31 cellular contexts compared by ENCODE assay signal in the genomic region with DNA sequence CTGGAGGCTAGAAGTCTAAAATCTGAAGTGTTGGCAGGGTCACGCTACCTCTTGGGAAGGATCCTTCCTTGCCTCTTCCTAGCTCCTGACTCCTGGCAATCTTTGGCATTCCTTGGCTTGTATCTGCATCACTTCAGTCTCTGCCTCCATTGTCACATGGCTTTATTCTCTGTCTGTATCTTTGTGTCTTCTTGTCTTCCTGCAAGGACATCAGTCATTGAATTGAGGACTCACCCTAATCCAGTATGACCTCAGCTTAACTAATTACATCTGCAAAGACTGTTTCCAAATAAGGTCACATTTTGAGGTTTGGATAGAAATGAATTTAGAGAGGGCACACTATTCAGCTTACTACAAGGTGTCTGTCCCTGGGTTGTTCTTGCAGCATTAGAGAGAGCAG. TPM values are rescaled to one million over a fixed set of nuclear protein-coding genes. Genes with fewer than 3 reads are reported as not detected.
DNase-seq lines count a peak whose midpoint lies in the region; ATAC-seq, FAIRE-seq and TF ChIP-seq lines count a peak whose summit lies in the region.
"Had no signal": no experiment of that assay in that cellular context is flagged by ENCODE, and none has a peak within 500 bp of the region (broad histone marks: within the 10 kb centered on the region; RNA-seq: fewer than 3 reads in every experiment).

No MANE protein-coding gene starts in this region.

- H3K4me1 Mint-ChIP-seq in activated B cell treated with CpG ODN at 0.5 μM for 24 hours = peaks cover 49% of the 10 kb centered on the region
- H3K4me1 Mint-ChIP-seq in type B pancreatic cell (ENCODE audit: unreplicated experiment) = peaks cover 17% of the 10 kb centered on the region

- CTCF ChIA-PET in mammary epithelial cell (lab: Charles Lee; ENCODE audit: low non-redundant PET) = no interaction called here
- CTCF ChIA-PET in activated B cell treated with CpG ODN at 0.5 μM for 24 hours (lab: Charles Lee) = no interaction called here

- H3K27me3 ChIP-seq in mammary epithelial cell (ENCODE audit: insufficient read depth, low read length) (no peaks in the 10 kb centered on the region), breast epithelium (no peaks in the 10 kb centered on the region), keratinocyte (ENCODE audit: control insufficient read depth, extremely low read depth, insufficient read depth, low read length) (no peaks in the 10 kb centered on the region), GM23248 (replicated peaks; ENCODE audit: insufficient read depth) (no peaks in the 10 kb centered on the region)
- H3K27me3 ChIP-seq: foreskin keratinocyte, Peyer's patch, SJSA1, tibial artery had no signal

- no peaks in the 10 kb centered on the region for H4K20me1 ChIP-seq in mammary epithelial cell (ENCODE audit: insufficient read depth, low read length)
- H4K20me1 ChIP-seq in keratinocyte (ENCODE audit: control insufficient read depth, extremely low read depth, insufficient read depth, low read length) = no peaks in the 10 kb centered on the region
- H4K20me1 ChIP-seq in GM23248 (ENCODE audit: insufficient read depth) = no peaks in the 10 kb centered on the region

- TF ChIP-seq CTCF in mammary epithelial cell (conservative IDR thresholded peaks at IDR 0.05 in 1 of 2, IDR thresholded peaks at IDR 0.05 in 1 of 2; ENCODE audit: extremely low read depth in 1 of 2, insufficient read depth in 1 of 2, low read depth in 1 of 2, low read length in 2 of 2) = no peak
- no peak for TF ChIP-seq CTCF in breast epithelium (IDR thresholded peaks at IDR 0.05)
- TF ChIP-seq CTCF in activated B cell treated with CpG ODN at 0.5 μM for 24 hours (IDR thresholded peaks at IDR 0.05) = no peak
- TF ChIP-seq CTCF in keratinocyte (optimal IDR thresholded peaks at IDR 0.05 in 1 of 3, IDR thresholded peaks at IDR 0.05 in 1 of 3, conservative IDR thresholded peaks at IDR 0.05 in 1 of 3; ENCODE audit: extremely low read depth in 1 of 3, insufficient read depth in 2 of 3, low read length in 3 of 3) = no peak
- no peak for TF ChIP-seq CTCF in type B pancreatic cell (conservative IDR thresholded peaks at IDR 0.05)

- H3K4me3 Mint-ChIP-seq in activated B cell treated with CpG ODN at 0.5 μM for 24 hours (no peak overlapping the region), type B pancreatic cell (peak overlapping the region; percentile 53)
- H3K4me3 Mint-ChIP-seq: activated CD4-positive, alpha-beta memory T cell treated with anti-CD3 and anti-CD28 coated beads for 36 hours; activated T-helper 17 cell treated with anti-CD3 and anti-CD28 coated beads, Interleukin-2, amount 50 U/mL, for 72 hours; CD4-positive, alpha-beta T cell; effector memory CD8-positive, alpha-beta T cell; IgD-negative memory B cell; naive thymus-derived CD4-positive, alpha-beta T cell; T-cell had no signal

- H3K9me3 Mint-ChIP-seq in activated B cell treated with CpG ODN at 0.5 μM for 24 hours (no peaks in the 10 kb centered on the region), type B pancreatic cell (peaks cover 3% of the 10 kb centered on the region)
- H3K9me3 Mint-ChIP-seq: activated CD4-positive, alpha-beta memory T cell treated with anti-CD3 and anti-CD28 coated beads for 36 hours; activated T-helper 17 cell treated with anti-CD3 and anti-CD28 coated beads, Interleukin-2, amount 50 U/mL, for 72 hours; CD4-positive, alpha-beta T cell; effector memory CD8-positive, alpha-beta T cell; IgD-negative memory B cell; T-cell had no signal

- TF ChIP-seq POLR2A in breast epithelium (IDR thresholded peaks at IDR 0.05) = no peak

- POLR2A ChIA-PET in activated B cell treated with CpG ODN at 0.5 μM for 24 hours (lab: Charles Lee) = no interaction called here

- H3K36me3 ChIP-seq in mammary epithelial cell (ENCODE audit: insufficient read depth, low read length) = peaks cover 13% of the 10 kb centered on the region
- H3K36me3 ChIP-seq in breast epithelium = peaks cover 4% of the 10 kb centered on the region
- peaks cover 3 to 4% of the 10 kb centered on the region in 2 experiments for H3K36me3 ChIP-seq in keratinocyte (ENCODE audit: control insufficient read depth in 2 of 2, extremely low read depth in 1 of 2, insufficient read depth in 2 of 2, low read length in 2 of 2)
- peaks cover 64% of the 10 kb centered on the region for H3K36me3 ChIP-seq in GM23248 (ENCODE audit: low read depth)

- H3F3A ChIP-seq in GM23248 (ENCODE audit: insufficient read depth) = peaks cover 24% of the 10 kb centered on the region

- intact Hi-C loops in mammary epithelial cell (cut with micrococcal nuclease) (loop anchor here (2.0 kb wide), 1 partner anchor 31 kb away; the partner anchor contains the start of gene UTS2B), breast epithelium (cut with DNase I; ENCODE audit: low total_unique reads) (no loop called here), activated B cell treated with CpG ODN at 0.5 μM for 24 hours (cut with micrococcal nuclease) (no loop called here)

- H3K27ac Mint-ChIP-seq in activated B cell treated with CpG ODN at 0.5 μM for 24 hours (peak overlapping the region; percentile 32), type B pancreatic cell (peak overlapping the region; percentile 95)
- H3K27ac Mint-ChIP-seq: activated CD4-positive, alpha-beta memory T cell treated with anti-CD3 and anti-CD28 coated beads for 36 hours; activated T-helper 17 cell treated with anti-CD3 and anti-CD28 coated beads, Interleukin-2, amount 50 U/mL, for 72 hours; CD4-positive, alpha-beta T cell; effector memory CD8-positive, alpha-beta T cell; naive thymus-derived CD4-positive, alpha-beta T cell; T-cell had no signal

- H2AFZ ChIP-seq in mammary epithelial cell (ENCODE audit: low read depth, low read length) (no peak overlapping the region), keratinocyte (ENCODE audit: control insufficient read depth, low read length) (no peak overlapping the region), GM23248 (no peak overlapping the region)

- no peak for ATAC-seq in activated B cell treated with CpG ODN at 0.5 μM for 24 hours (ENCODE audit: low read depth)
- no peak for ATAC-seq in GM18909 (IDR thresholded peaks at IDR 0.05; ENCODE audit: poor library complexity, unreplicated experiment)
- ATAC-seq: activated T-helper 17 cell treated with anti-CD3 and anti-CD28 coated beads, Interleukin-2, amount 50 U/mL, for 72 hours; effector memory CD8-positive, alpha-beta T cell; esophagus mucosa; foreskin keratinocyte; HCT116; naive thymus-derived CD4-positive, alpha-beta T cell; T-cell had no signal

- H3K36me3 Mint-ChIP-seq in activated B cell treated with CpG ODN at 0.5 μM for 24 hours (ENCODE audit: low read depth) = peaks cover 88% of the 10 kb centered on the region
- peaks cover 48% of the 10 kb centered on the region for H3K36me3 Mint-ChIP-seq in type B pancreatic cell

- H3K9ac ChIP-seq in mammary epithelial cell (ENCODE audit: insufficient read depth, low read length) = no peak overlapping the region
- H3K9ac ChIP-seq in keratinocyte (ENCODE audit: control insufficient read depth, extremely low read depth, insufficient read depth, low read length) = no peak overlapping the region
- no peak overlapping the region for H3K9ac ChIP-seq in GM23248

- WGBS in mammary epithelial cell (ENCODE audit: low coverage, missing lambda C conversion rate) = 100% methylated on average over 1 of the region's 1 CpG
- WGBS in GM23248 (ENCODE audit: low coverage in 1 of 2, low lambda C conversion rate in 2 of 2, missing lambda C conversion rate in 2 of 2), 2 experiments = 95 to 100% methylated on average over 1 of the region's 1 CpG

- dilution Hi-C loops in mammary epithelial cell (cut with HindIII; ENCODE audit: low sequenced_read_pairs) (no loop called here), keratinocyte (cut with MboI; ENCODE audit: extremely low pct_ligation_motif_present, low sequenced_read_pairs) (no loop called here)

- H3K27me3 Mint-ChIP-seq in activated B cell treated with CpG ODN at 0.5 μM for 24 hours = no peaks in the 10 kb centered on the region
- no peaks in the 10 kb centered on the region for H3K27me3 Mint-ChIP-seq in type B pancreatic cell
- H3K27me3 Mint-ChIP-seq: activated CD4-positive, alpha-beta memory T cell treated with anti-CD3 and anti-CD28 coated beads for 36 hours; activated T-helper 17 cell treated with anti-CD3 and anti-CD28 coated beads, Interleukin-2, amount 50 U/mL, for 72 hours; CD4-positive, alpha-beta T cell; effector memory CD8-positive, alpha-beta T cell; IgD-negative memory B cell; naive thymus-derived CD4-positive, alpha-beta T cell; T-cell had no signal

- H3K79me2 ChIP-seq in mammary epithelial cell (ENCODE audit: insufficient read depth, low read length) (peaks cover 57% of the 10 kb centered on the region), keratinocyte (ENCODE audit: control insufficient read depth, insufficient read depth, low read length) (peaks cover 9% of the 10 kb centered on the region), GM23248 (ENCODE audit: insufficient read depth) (peaks cover 78% of the 10 kb centered on the region)

- DNase-seq in mammary epithelial cell (no peak), breast epithelium (ENCODE audit: low spot score in 2 of 2) (no peak), activated B cell treated with CpG ODN at 0.5 μM for 24 hours (no peak), keratinocyte (ENCODE audit: low read depth, low spot score) (no peak), type B pancreatic cell (ENCODE audit: extremely low spot score, unreplicated experiment) (no peak), HTR-8/SVneo (ENCODE audit: insufficient read length, low spot score) (no peak), GM23248 (no peak)
- DNase-seq: activated CD4-positive, alpha-beta memory T cell treated with anti-CD3 and anti-CD28 coated beads for 36 hours; activated CD4-positive, CD25-positive, alpha-beta regulatory T cell treated with anti-CD3 and anti-CD28 coated beads, Interleukin-2, amount 50 U/mL, for 72 hours; activated naive CD4-positive, alpha-beta T cell treated with anti-CD3 and anti-CD28 coated beads, Interleukin-2, amount 50 U/mL, for 16 hours; CD4-positive, alpha-beta T cell; DMS153; effector memory CD8-positive, alpha-beta T cell; foreskin keratinocyte; naive thymus-derived CD4-positive, alpha-beta T cell; NCI-H1092 treated with DMSO at 0.1 percent for 48 hours; NCI-H187 treated with DMSO at 0.1 percent for 48 hours; Peyer's patch; stimulated activated CD8-positive, alpha-beta memory T cell treated with anti-CD3 and anti-CD28 coated beads, Interleukin-4, amount 100 ng/mL, for 48 hours; T-cell; tibial artery had no signal

- in situ Hi-C loops in mammary epithelial cell (cut with MboI; ENCODE audit: low sequenced_read_pairs in 2 of 2) (no loop called here), GM23248 (cut with MboI) (no loop called here)

- H3K9me2 ChIP-seq in GM23248 (ENCODE audit: insufficient read depth) = no peaks in the 10 kb centered on the region

- no peak for FAIRE-seq in keratinocyte (lab: Jason Lieb, UNC)
- no peak for FAIRE-seq in HTR-8/SVneo (lab: Jason Lieb, UNC)

- H3K9me3 ChIP-seq in mammary epithelial cell (replicated peaks; ENCODE audit: insufficient read depth, low read length) = no peaks in the 10 kb centered on the region
- no peaks in the 10 kb centered on the region for H3K9me3 ChIP-seq in breast epithelium
- H3K9me3 ChIP-seq in keratinocyte (ENCODE audit: control insufficient read depth, low read depth, low read length) = no peaks in the 10 kb centered on the region
- H3K9me3 ChIP-seq in GM23248 (ENCODE audit: low read depth) = no peaks in the 10 kb centered on the region
- H3K9me3 ChIP-seq: Peyer's patch, SJSA1, tibial artery had no signal

- BruUV-seq in mammary epithelial cell (replicated peaks; lab: Mats Ljungman, UMichigan) = no TSS peak

- peak overlapping the region; percentile 62 for H3K4me2 ChIP-seq in mammary epithelial cell (ENCODE audit: insufficient read depth, low read depth, low read length)
- no peak overlapping the region for H3K4me2 ChIP-seq in keratinocyte (ENCODE audit: control insufficient read depth, extremely low read depth, insufficient read depth, low read depth, low read length)
- no peak overlapping the region for H3K4me2 ChIP-seq in GM23248 (ENCODE audit: unreplicated experiment)

- H3K9me1 ChIP-seq in keratinocyte (ENCODE audit: control insufficient read depth, extremely low read depth, insufficient read depth, low read length) = no peaks in the 10 kb centered on the region

- H3K4me1 ChIP-seq in mammary epithelial cell (ENCODE audit: insufficient read depth, low read length) (peaks cover 59% of the 10 kb centered on the region), breast epithelium (peaks cover 0 to 1% of the 10 kb centered on the region in 2 donors), keratinocyte (ENCODE audit: control insufficient read depth, extremely low read depth, insufficient read depth, low read length) (peaks cover 64% of the 10 kb centered on the region), GM23248 (ENCODE audit: insufficient read depth) (peaks cover 17% of the 10 kb centered on the region)

- H3K4me3 ChIP-seq in mammary epithelial cell (replicated peaks in 1 of 3; ENCODE audit: insufficient read depth in 1 of 3, low read depth in 2 of 3, low read length in 3 of 3) (no peak overlapping the region), breast epithelium (no peak overlapping the region), keratinocyte (ENCODE audit: control insufficient read depth in 2 of 3, extremely low read depth in 1 of 3, insufficient read depth in 2 of 3, low read depth in 1 of 3, low read length in 3 of 3) (no peak overlapping the region), GM23248 (no peak overlapping the region)
- H3K4me3 ChIP-seq: coronary artery, Peyer's patch, SJSA1, skin epidermis, tibial artery had no signal

- H3K27ac ChIP-seq in mammary epithelial cell (ENCODE audit: insufficient read depth, low read depth, low read length) (peak overlapping the region; percentile 40), breast epithelium (no peak overlapping the region), keratinocyte (ENCODE audit: control insufficient read depth, insufficient read depth, low read length) (peak overlapping the region; percentile 0), GM23248 (no peak overlapping the region)
- H3K27ac ChIP-seq: 22Rv1, coronary artery, foreskin keratinocyte, SJSA1, tibial artery had no signal

RNA-seq across cellular contexts. Expression of gene UTS2B, which starts 31.1 kb away (rescaled TPM):
- total RNA-seq in mammary epithelial cell = under 1 TPM in 1 of 2 donors, not detected in 1; 0.42 TPM
- 0.05 TPM for polyA plus RNA-seq in mammary epithelial cell
- not detected for polyA minus RNA-seq in mammary epithelial cell
- total RNA-seq in breast epithelium = under 1 TPM in 1 of 3 donors, not detected in 2; 0.15 TPM
- total RNA-seq in activated B cell treated with CpG ODN at 0.5 μM for 24 hours = 1.9 and 2.1 TPM in 2 replicates
- not detected in 3 replicates for polyA plus RNA-seq in keratinocyte
- polyA plus RNA-seq in keratinocyte (2011; ENCODE audit: low read depth) = not detected
- 0.06 TPM in 1 of 2 replicates, not detected in the other for polyA plus RNA-seq in keratinocyte (2011; cell fraction: cytosol; rRNA removed)
- polyA plus RNA-seq in keratinocyte (2011; cell fraction: nucleus; rRNA removed) = 0.22 and 0.28 TPM in 2 replicates
- 0.10 TPM in 1 of 2 replicates, not detected in the other for polyA plus RNA-seq in keratinocyte (2012; ENCODE audit: low replicate concordance)
- not detected in 3 replicates for polyA minus RNA-seq in keratinocyte
- not detected for polyA minus RNA-seq in keratinocyte (2011; cell fraction: cytosol; rRNA and poly(A)+ RNA removed)
- not detected in 2 replicates for polyA minus RNA-seq in keratinocyte (2011; cell fraction: nucleus; rRNA and poly(A)+ RNA removed)
- 0.58 TPM in 1 of 2 replicates, not detected in the other for total RNA-seq in type B pancreatic cell (ENCODE audit: low replicate concordance)
- total RNA-seq in GM23248 (2014; rRNA removed; shearing (Covaris generic)) = under 0.01 and 0.22 TPM in 2 replicates
- 0.23 and 0.61 TPM in 2 replicates for polyA plus RNA-seq in GM23248 (2016; fragmentation: Nextera tagmentation; extraction: Ambion mirVana)
- total RNA-seq: activated CD4-positive, alpha-beta memory T cell treated with anti-CD3 and anti-CD28 coated beads for 36 hours; activated T-helper 17 cell treated with anti-CD3 and anti-CD28 coated beads, Interleukin-2, amount 50 U/mL, for 72 hours; cardiac septum; CD4-positive, alpha-beta T cell; esophagus mucosa had no signal
- polyA plus RNA-seq: naive thymus-derived CD4-positive, alpha-beta T cell had no signal

RNA-seq across cellular contexts. Expression of gene CCDC50, which starts 32.3 kb away (rescaled TPM):
- total RNA-seq in mammary epithelial cell (10 to 100 TPM; 74.8 to 85.0 TPM), breast epithelium (100 to 1,000 TPM in 1 of 3 donors, 10 to 100 TPM in 2; 86.9 to 101 (median 93.4) TPM), activated B cell treated with CpG ODN at 0.5 μM for 24 hours (144 and 153 TPM in 2 replicates), type B pancreatic cell (ENCODE audit: low replicate concordance) (47.4 and 76.2 TPM in 2 replicates)
- polyA plus RNA-seq in mammary epithelial cell (36.5 TPM), keratinocyte (41.1 to 54.8 TPM (median 43.7 TPM) in 3 replicates), GM23248 (2016; fragmentation: Nextera tagmentation; extraction: Ambion mirVana) (61.8 and 63.0 TPM in 2 replicates)
- polyA minus RNA-seq in mammary epithelial cell (28.9 TPM), keratinocyte (7.0 to 39.0 TPM (median 24.9 TPM) in 3 replicates)
- 138 TPM for polyA plus RNA-seq in keratinocyte (2011; ENCODE audit: low read depth)
- 48.6 and 68.7 TPM in 2 replicates for polyA plus RNA-seq in keratinocyte (2011; cell fraction: cytosol; rRNA removed)
- polyA plus RNA-seq in keratinocyte (2011; cell fraction: nucleus; rRNA removed) = 50.4 and 61.9 TPM in 2 replicates
- polyA plus RNA-seq in keratinocyte (2012; ENCODE audit: low replicate concordance) = 40.8 and 42.9 TPM in 2 replicates
- polyA minus RNA-seq in keratinocyte (2011; cell fraction: cytosol; rRNA and poly(A)+ RNA removed) = 49.5 TPM
- polyA minus RNA-seq in keratinocyte (2011; cell fraction: nucleus; rRNA and poly(A)+ RNA removed) = 39.3 and 67.6 TPM in 2 replicates
- 68.6 and 80.7 TPM in 2 replicates for total RNA-seq in GM23248 (2014; rRNA removed; shearing (Covaris generic))

Comparison
In these comparisons a context has a peak if more than half of its experiments do, and no peak if none do; other contexts are left out.
1. H3K27ac ChIP-seq: peak in mammary epithelial cell (single experiment) and keratinocyte (single experiment); none in breast epithelium (0 of 2) and GM23248 (single experiment).